11 cellular contexts compared by ENCODE assay signal in the genomic region with DNA sequence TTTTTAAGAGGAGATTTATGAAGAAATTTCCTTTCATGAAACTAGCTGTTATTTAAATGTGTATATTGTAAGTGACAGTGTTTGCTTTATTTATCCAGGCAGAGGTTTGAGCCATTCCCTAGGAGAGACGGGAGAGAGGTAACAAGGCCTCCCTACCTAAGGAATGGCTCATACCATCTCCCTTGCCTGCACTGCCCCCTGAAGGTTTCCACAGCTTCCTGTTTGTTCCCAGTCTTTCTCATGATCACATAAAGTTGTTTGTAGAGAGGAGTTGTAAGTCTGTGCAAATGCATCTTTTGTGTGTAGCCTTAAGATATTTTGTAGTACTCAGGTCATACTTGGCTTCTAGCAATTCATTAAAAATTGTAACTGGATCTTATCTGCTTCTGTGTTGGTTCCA.
A peak's percentile ranks its signal among the peaks of the same experiment; 100 is the strongest.
DNase-seq lines count a peak whose midpoint lies in the region; ATAC-seq and TF ChIP-seq lines count a peak whose summit lies in the region.
"Had no signal": no experiment of that assay in that cellular context is flagged by ENCODE, and none has a peak within 500 bp of the region (broad histone marks: within the 10 kb centered on the region; RNA-seq: fewer than 3 reads in every experiment).

No MANE protein-coding gene starts in this region.

- CTCF ChIA-PET in Panc1 (lab: Charles Lee) = no interaction called here

- H3K9me3 Mint-ChIP-seq in CD14-positive monocyte = peaks cover 0 to 4% (median 0%) of the 10 kb centered on the region in 7 donors

- H3K9me3 ChIP-seq in cardiac muscle cell (ENCODE audit: low read depth) (no peaks in the 10 kb centered on the region), heart right ventricle (peaks cover 0 to 17% (median 7%) of the 10 kb centered on the region in 11 donors), Panc1 (ENCODE audit: control insufficient read depth, insufficient read depth, low read depth, low read length) (no peaks in the 10 kb centered on the region)
- H3K9me3 ChIP-seq: suprapubic skin had no signal

- H3K36me3 ChIP-seq in cardiac muscle cell (no peaks in the 10 kb centered on the region), heart right ventricle (no peaks in the 10 kb centered on the region), Panc1 (ENCODE audit: control insufficient read depth, insufficient read depth, low read length) (no peaks in the 10 kb centered on the region)
- H3K36me3 ChIP-seq: suprapubic skin had no signal

- intact Hi-C loops in heart right ventricle (cut with DNase I) = no loop called here
- intact Hi-C loops in Panc1 (cut with micrococcal nuclease; ENCODE audit: unreplicated experiment) = no loop called here
- intact Hi-C loops in CD14-positive monocyte (cut with micrococcal nuclease) = no loop called here

- DNase-seq in cardiac muscle cell (ENCODE audit: low read depth in 1 of 2, low spot score in 1 of 2) = peak; percentile 29 to 76
- DNase-seq in heart right ventricle = no peak
- DNase-seq in Panc1 (ENCODE audit: low read depth, low spot score) = no peak
- peak; percentile 3 for DNase-seq in fibroblast of peridontal ligament (ENCODE audit: extremely low read depth)
- DNase-seq in stimulated activated CD4-positive, alpha-beta T cell treated with anti-CD3 and anti-CD28 coated beads, Interleukin-1b, Interleukin-23, amount 100 ng/mL, for 48 hours = no peak
- no peak for DNase-seq in hypothalamus (lab: John Stamatoyannopoulos, UW)
- no peak for DNase-seq in CD14-positive monocyte (ENCODE audit: low spot score)
- DNase-seq: activated T-cell treated with anti-CD3 and anti-CD28 coated beads, Interleukin-2, amount 50 U/mL, for 72 hours; CD4-positive, alpha-beta memory T cell had no signal

- TF ChIP-seq CTCF in cardiac muscle cell (IDR thresholded peaks at IDR 0.05; ENCODE audit: low read depth, low read length) (peak; percentile 70), heart right ventricle (IDR thresholded peaks at IDR 0.05) (no peak), Panc1 (IDR thresholded peaks at IDR 0.05) (peak; percentile 18; the same call in 1 of the 2 replicates), CD14-positive monocyte (IDR thresholded peaks at IDR 0.05) (no peak)

- 21 to 25% methylated on average over 1 of the region's 1 CpG for WGBS in heart right ventricle, 2 donors

- no peaks in the 10 kb centered on the region for H3K4me1 Mint-ChIP-seq in CD14-positive monocyte
- H3K4me1 Mint-ChIP-seq: CD4-positive, alpha-beta memory T cell had no signal

- ATAC-seq in heart right ventricle = no peak
- ATAC-seq in Panc1 = no peak
- no peak for ATAC-seq in HG03280 (IDR thresholded peaks at IDR 0.05; ENCODE audit: unreplicated experiment)
- ATAC-seq: activated T-cell treated with anti-CD3 and anti-CD28 coated beads, Interleukin-2, amount 50 U/mL, for 72 hours had no signal

- no TSS peak for BruUV-seq in Panc1 (replicated peaks; lab: Mats Ljungman, UMichigan)

- H3K27me3 ChIP-seq in cardiac muscle cell (no peaks in the 10 kb centered on the region), heart right ventricle (no peaks in the 10 kb centered on the region), Panc1 (ENCODE audit: control insufficient read depth, insufficient read depth, low read length) (no peaks in the 10 kb centered on the region)
- H3K27me3 ChIP-seq: suprapubic skin had no signal

- in situ Hi-C loops in Panc1 (cut with HindIII; ENCODE audit: low pct_unique_long_range_greater_than_20kb, low sequenced_read_pairs) = no loop called here

- H3K27ac ChIP-seq in cardiac muscle cell (no peak overlapping the region), heart right ventricle (no peak overlapping the region), Panc1 (ENCODE audit: low read length) (no peak overlapping the region)
- H3K27ac ChIP-seq: suprapubic skin had no signal

- H3K27ac Mint-ChIP-seq in CD14-positive monocyte = no peak overlapping the region
- H3K27ac Mint-ChIP-seq: activated T-cell treated with anti-CD3 and anti-CD28 coated beads, Interleukin-2, amount 50 U/mL, for 72 hours; CD4-positive, alpha-beta memory T cell had no signal

- H3K4me3 Mint-ChIP-seq in CD14-positive monocyte = no peak overlapping the region
- H3K4me3 Mint-ChIP-seq: activated T-cell treated with anti-CD3 and anti-CD28 coated beads, Interleukin-2, amount 50 U/mL, for 72 hours; CD4-positive, alpha-beta memory T cell had no signal

- H3K36me3 Mint-ChIP-seq in CD14-positive monocyte = no peaks in the 10 kb centered on the region
- H3K36me3 Mint-ChIP-seq: CD4-positive, alpha-beta memory T cell had no signal

- no peak overlapping the region for H3K4me3 ChIP-seq in cardiac muscle cell
- H3K4me3 ChIP-seq in heart right ventricle = no peak overlapping the region
- no peak overlapping the region for H3K4me3 ChIP-seq in Panc1 (ENCODE audit: low read depth in 2 of 2, low read length in 2 of 2)
- H3K4me3 ChIP-seq: suprapubic skin had no signal

- H3K27me3 Mint-ChIP-seq in CD14-positive monocyte (ENCODE audit: low read depth in 3 of 3) = no peaks in the 10 kb centered on the region
- H3K27me3 Mint-ChIP-seq: CD4-positive, alpha-beta memory T cell had no signal

- POLR2A ChIA-PET in Panc1 (lab: Charles Lee) = no interaction called here

- no peaks in the 10 kb centered on the region for H3K4me1 ChIP-seq in cardiac muscle cell (ENCODE audit: low read depth)
- no peaks in the 10 kb centered on the region for H3K4me1 ChIP-seq in heart right ventricle
- H3K4me1 ChIP-seq in Panc1 (ENCODE audit: control insufficient read depth, insufficient read depth, low read length) = no peaks in the 10 kb centered on the region
- H3K4me1 ChIP-seq: suprapubic skin had no signal

Comparison
In these comparisons a context has a peak if more than half of its experiments do, and no peak if none do; other contexts are left out.
1. DNase-seq: peak in cardiac muscle cell (2 of 2) and fibroblast of peridontal ligament (single experiment); none in heart right ventricle (0 of 2), Panc1 (single experiment), stimulated activated CD4-positive, alpha-beta T cell treated with anti-CD3 and anti-CD28 coated beads, Interleukin-1b, Interleukin-23, amount 100 ng/mL, for 48 hours (single experiment), hypothalamus (0 of 51) and CD14-positive monocyte (single experiment).
2. CTCF ChIP-seq: peak in cardiac muscle cell (single experiment) and Panc1 (single experiment); none in heart right ventricle (0 of 9) and CD14-positive monocyte (single experiment).